ENCODE assay signal across 16 cellular contexts in genomic region chr6:47094351-47094925, GRCh38. TPM values are rescaled to one million over a fixed set of nuclear protein-coding genes. Genes with fewer than 3 reads are reported as not detected.
DNase-seq lines count a peak whose midpoint lies in the region; ATAC-seq, FAIRE-seq and TF ChIP-seq lines count a peak whose summit lies in the region.
"Had no signal": no experiment of that assay in that cellular context is flagged by ENCODE, and none has a peak within 500 bp of the region (broad histone marks: within the 10 kb centered on the region; RNA-seq: fewer than 3 reads in every experiment).

No MANE protein-coding gene starts in this region.

- no peak overlapping the region for H2AK5ac ChIP-seq in mesendoderm (ENCODE audit: low read length)

- no peak overlapping the region for H4K8ac ChIP-seq in mesendoderm (ENCODE audit: low read depth, low read length)

- no peaks in the 10 kb centered on the region for H3K27me3 ChIP-seq in Panc1 (ENCODE audit: control insufficient read depth, insufficient read depth, low read length)
- H3K27me3 ChIP-seq in endothelial cell of umbilical vein (ENCODE audit: control insufficient read depth in 2 of 2, insufficient read depth in 2 of 2, low read length in 2 of 2), result no peaks in the 10 kb centered on the region
- H3K27me3 ChIP-seq in mesendoderm (ENCODE audit: insufficient read depth, low read length, poor library complexity), result no peaks in the 10 kb centered on the region

- WGBS in mesendoderm (ENCODE audit: extremely low coverage, insufficient coverage, low lambda C conversion rate), result no CpG with 5 or more reads among the region's 3 CpGs

- TF ChIP-seq CTCF in Panc1 (IDR thresholded peaks at IDR 0.05) (no peak), endothelial cell of umbilical vein (IDR thresholded peaks at IDR 0.05; ENCODE audit: extremely low read depth in 1 of 2, insufficient read depth in 1 of 2, low read depth in 1 of 2, low read length in 2 of 2) (no peak)

- peak; percentile 66 for DNase-seq in Daoy (ENCODE audit: low read depth)
- DNase-seq in Panc1 (ENCODE audit: low read depth, low spot score), result no peak
- DNase-seq in endothelial cell of umbilical vein (ENCODE audit: low read depth, low spot score), result peak; percentile 68
- peak; percentile 71 for DNase-seq in mesendoderm
- no peak for DNase-seq in putamen (ENCODE audit: low spot score)
- no peak for DNase-seq in amygdala (lab: John Stamatoyannopoulos, UW)
- DNase-seq in GOT3 (lab: John Stamatoyannopoulos, UW), result no peak
- DNase-seq in medulla oblongata (ENCODE audit: extremely low spot score), result no peak
- DNase-seq: activated CD8-positive, alpha-beta memory T cell treated with anti-CD3 and anti-CD28 coated beads, Interleukin-2, amount 10 ng/mL, durations not matched to agents 7 days and 5 days; EL; foreskin melanocyte; NCI-H2227 treated with DMSO at 0.1 percent for 48 hours had no signal

- dilution Hi-C loops in endothelial cell of umbilical vein (cut with MboI; ENCODE audit: extremely low pct_ligation_motif_present, low sequenced_read_pairs), result loop anchor here (25.0 kb wide), 1 partner anchor 143 kb away; no protein-coding TSS in a partner anchor

- H3K27ac ChIP-seq in Panc1 (ENCODE audit: low read length) (peak overlapping the region; percentile 68; the same call in 1 of the 2 replicates), endothelial cell of umbilical vein (ENCODE audit: insufficient read depth, low read depth, low read length) (no peak overlapping the region), mesendoderm (ENCODE audit: low read depth, low read length) (no peak overlapping the region)
- H3K27ac ChIP-seq: coronary artery had no signal

- H2BK5ac ChIP-seq in mesendoderm (ENCODE audit: low read length), result no peak overlapping the region

- in situ Hi-C loops in Panc1 (cut with HindIII; ENCODE audit: low pct_unique_long_range_greater_than_20kb, low sequenced_read_pairs), result no loop called here

- H3K4me1 ChIP-seq in Panc1 (ENCODE audit: control insufficient read depth, insufficient read depth, low read length) (peaks cover 36% of the 10 kb centered on the region), endothelial cell of umbilical vein (ENCODE audit: control insufficient read depth, extremely low read depth, insufficient read depth, low read length) (peaks cover 8% of the 10 kb centered on the region), mesendoderm (ENCODE audit: control insufficient read depth, low read depth, low read length) (no peaks in the 10 kb centered on the region)

- POLR2A ChIA-PET in Panc1 (lab: Charles Lee), result interaction anchor here (0.7 kb wide), 1 partner anchor 211 kb away, joined by 4 read pairs; no protein-coding TSS in a partner anchor
- POLR2A ChIA-PET in endothelial cell of umbilical vein (lab: Charles Lee), result no interaction called here

- intact Hi-C loops in Panc1 (cut with micrococcal nuclease; ENCODE audit: unreplicated experiment), result no loop called here
- intact Hi-C loops in endothelial cell of umbilical vein (cut with micrococcal nuclease), result loop anchor here (10.0 kb wide), 1 partner anchor 320 kb away; no protein-coding TSS in a partner anchor

- peak; percentile 76 for ATAC-seq in Panc1
- ATAC-seq: activated CD8-positive, alpha-beta memory T cell treated with anti-CD3 and anti-CD28 coated beads, Interleukin-2, amount 10 ng/mL, durations not matched to agents 7 days and 5 days; left lobe of liver had no signal

- H2BK15ac ChIP-seq in mesendoderm (replicated peaks; ENCODE audit: low read depth), result peak overlapping the region; percentile 96

- H3K79me1 ChIP-seq in mesendoderm (ENCODE audit: low read length), result no peaks in the 10 kb centered on the region

- H2BK120ac ChIP-seq in mesendoderm (ENCODE audit: low read depth, low read length), result no peak overlapping the region

- no peak overlapping the region for H3K23ac ChIP-seq in mesendoderm (ENCODE audit: low read length)

- H3K4me3 ChIP-seq in Panc1 (ENCODE audit: low read depth in 2 of 2, low read length in 2 of 2), result no peak overlapping the region
- H3K4me3 ChIP-seq in endothelial cell of umbilical vein (replicated peaks in 1 of 3; ENCODE audit: insufficient read depth in 1 of 3, low read depth in 1 of 3, low read length in 3 of 3), result no peak overlapping the region
- no peak overlapping the region for H3K4me3 ChIP-seq in mesendoderm (ENCODE audit: low read length)
- H3K4me3 ChIP-seq: coronary artery had no signal

- no peak overlapping the region for H4K5ac ChIP-seq in mesendoderm (ENCODE audit: low read length)

- no peaks in the 10 kb centered on the region for H3K9me1 ChIP-seq in endothelial cell of umbilical vein (replicated peaks; ENCODE audit: control insufficient read depth, extremely low read depth, insufficient read depth, low read length)

- H2AFZ ChIP-seq in endothelial cell of umbilical vein (ENCODE audit: low read depth, low read length), result no peak overlapping the region

- TF ChIP-seq POLR2A in endothelial cell of umbilical vein (IDR thresholded peaks at IDR 0.05; ENCODE audit: low read depth, low read length), result no peak

- H3K9me3 ChIP-seq in Panc1 (ENCODE audit: control insufficient read depth, insufficient read depth, low read depth, low read length) (no peaks in the 10 kb centered on the region), endothelial cell of umbilical vein (replicated peaks; ENCODE audit: control insufficient read depth, insufficient read depth, low read length) (no peaks in the 10 kb centered on the region)

- no peak overlapping the region for H3K4me2 ChIP-seq in endothelial cell of umbilical vein (ENCODE audit: insufficient read depth, low read length)
- no peak overlapping the region for H3K4me2 ChIP-seq in mesendoderm (ENCODE audit: low read length)

- H3K9ac ChIP-seq in endothelial cell of umbilical vein (replicated peaks; ENCODE audit: extremely low read depth, insufficient read depth, low read length), result no peak overlapping the region
- no peak overlapping the region for H3K9ac ChIP-seq in mesendoderm (ENCODE audit: low read length)

- H3K36me3 ChIP-seq in Panc1 (ENCODE audit: control insufficient read depth, insufficient read depth, low read length) (no peaks in the 10 kb centered on the region), endothelial cell of umbilical vein (ENCODE audit: control insufficient read depth in 2 of 2, extremely low read depth in 1 of 2, insufficient read depth in 2 of 2, low read length in 2 of 2) (no peaks in the 10 kb centered on the region), mesendoderm (ENCODE audit: control insufficient read depth, insufficient read depth, low read length) (no peaks in the 10 kb centered on the region)

- no peak overlapping the region for H3K56ac ChIP-seq in mesendoderm (ENCODE audit: low read length)

- no peak overlapping the region for H3K4ac ChIP-seq in mesendoderm (ENCODE audit: low read depth, low read length)

- H3K18ac ChIP-seq in mesendoderm (ENCODE audit: low read length), result peak overlapping the region; percentile 14

- peak; percentile 72 for FAIRE-seq in endothelial cell of umbilical vein (lab: Jason Lieb, UNC)

- H3K79me2 ChIP-seq in endothelial cell of umbilical vein (ENCODE audit: control insufficient read depth, insufficient read depth, low read length), result no peaks in the 10 kb centered on the region
- no peaks in the 10 kb centered on the region for H3K79me2 ChIP-seq in mesendoderm (ENCODE audit: control insufficient read depth, insufficient read depth, low read length)

- no TSS peak for BruUV-seq in Panc1 (replicated peaks; lab: Mats Ljungman, UMichigan)
- BruUV-seq in endothelial cell of umbilical vein (replicated peaks; lab: Mats Ljungman, UMichigan), result no TSS peak

- CTCF ChIA-PET in Panc1 (lab: Charles Lee) (no interaction called here), endothelial cell of umbilical vein (lab: Charles Lee) (interaction anchor here (0.7 to 9.4 kb wide), 6 partner anchors 10 to 246 kb away, joined by 3 to 129 read pairs (median 4); partner anchors contain the start of gene TNFRSF21)

- H4K20me1 ChIP-seq in endothelial cell of umbilical vein (replicated peaks; ENCODE audit: control insufficient read depth, extremely low read depth, insufficient read depth, low read length), result no peaks in the 10 kb centered on the region

TF ChIP-seq in endothelial cell of umbilical vein, 7 proteins besides CTCF, POLR2A, EP300 and RAD21:
- TF ChIP-seq FOS (IDR thresholded peaks at IDR 0.05; ENCODE audit: borderline replicate concordance, insufficient read depth, low read length), result no peak
- TF ChIP-seq EZH2 (IDR thresholded peaks at IDR 0.05; ENCODE audit: borderline replicate concordance, low read depth, low read length, severe bottlenecking), result no peak
- no peak for TF ChIP-seq GATA2 (IDR thresholded peaks at IDR 0.05; ENCODE audit: insufficient read depth, insufficient read length, low read depth, low read length)
- TF ChIP-seq POLR2AphosphoS5 (IDR thresholded peaks at IDR 0.05; ENCODE audit: insufficient read depth, low read depth, low read length), result no peak
- TF ChIP-seq MYC (IDR thresholded peaks at IDR 0.05; ENCODE audit: low read depth, low read length), result no peak
- no peak for TF ChIP-seq JUN (IDR thresholded peaks at IDR 0.05; ENCODE audit: borderline replicate concordance, insufficient read depth, insufficient read length, low read depth)
- TF ChIP-seq, protein P1, sequence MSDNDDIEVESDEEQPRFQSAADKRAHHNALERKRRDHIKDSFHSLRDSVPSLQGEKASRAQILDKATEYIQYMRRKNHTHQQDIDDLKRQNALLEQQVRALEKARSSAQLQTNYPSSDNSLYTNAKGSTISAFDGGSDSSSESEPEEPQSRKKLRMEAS (IDR thresholded peaks at IDR 0.05; ENCODE audit: insufficient read depth, insufficient read length), result no peak

RNA-seq across cellular contexts. Expression of gene ADGRF1, which starts 52.3 kb away (rescaled TPM):
- total RNA-seq in Daoy (2014; rRNA removed; shearing (Covaris generic)), result 0.48 TPM in 1 of 2 replicates, not detected in the other
- 0.95 TPM for total RNA-seq in Panc1 (2021; ENCODE audit: unreplicated experiment)
- polyA plus RNA-seq in Panc1 (2012; ENCODE audit: insufficient read length), result 0.27 TPM
- not detected in 2 replicates for total RNA-seq in endothelial cell of umbilical vein
- not detected in 2 replicates for polyA plus RNA-seq in endothelial cell of umbilical vein
- not detected in 2 replicates for polyA plus RNA-seq in endothelial cell of umbilical vein (2011; cell fraction: cytosol; rRNA removed)
- polyA plus RNA-seq in endothelial cell of umbilical vein (2011; cell fraction: nucleus; rRNA removed), result not detected in 2 replicates
- not detected in 2 replicates for polyA plus RNA-seq in endothelial cell of umbilical vein (2012)
- not detected in 2 replicates for polyA minus RNA-seq in endothelial cell of umbilical vein
- polyA minus RNA-seq in endothelial cell of umbilical vein (2011; cell fraction: cytosol; rRNA and poly(A)+ RNA removed), result not detected
- polyA minus RNA-seq in endothelial cell of umbilical vein (2011; cell fraction: nucleus; rRNA and poly(A)+ RNA removed), result not detected in 2 replicates
- polyA plus RNA-seq in mesendoderm (2013, experiment 1 of 2), result not detected
- polyA plus RNA-seq in mesendoderm (2013, experiment 2 of 2), result not detected
- total RNA-seq: activated CD8-positive, alpha-beta memory T cell treated with anti-CD3 and anti-CD28 coated beads, Interleukin-2, amount 10 ng/mL, durations not matched to agents 7 days and 5 days; LHCN-M2; omental fat pad had no signal

Comparison
In these comparisons a context has a peak if more than half of its experiments do, and no peak if none do; other contexts are left out.
1. DNase-seq: peak in Daoy (single experiment), endothelial cell of umbilical vein (single experiment) and mesendoderm (single experiment); none in Panc1 (single experiment), putamen (single experiment), amygdala (0 of 56), GOT3 (single experiment) and medulla oblongata (single experiment).